Comparison of ENCODE assay signal across 20 cellular contexts in genomic region chr1:25583519-25584370, GRCh38. TPM values are rescaled to one million over a fixed set of nuclear protein-coding genes. Genes with fewer than 3 reads are reported as not detected.
DNase-seq lines count a peak whose midpoint lies in the region; ATAC-seq, FAIRE-seq and TF ChIP-seq lines count a peak whose summit lies in the region.
"Had no signal": no experiment of that assay in that cellular context is flagged by ENCODE, and none has a peak within 500 bp of the region (broad histone marks: within the 10 kb centered on the region; RNA-seq: fewer than 3 reads in every experiment).

No MANE protein-coding gene starts in this region.

- H3K27ac ChIP-seq in K562 (ENCODE audit: extremely low read depth, low read depth, low read length) (no peak overlapping the region), osteoblast (ENCODE audit: low read depth, low read length) (no peak overlapping the region), body of pancreas (no peak overlapping the region), neural progenitor cell (no peak overlapping the region)

- DNase-seq in activated CD4-positive, alpha-beta T cell treated with anti-CD3 and anti-CD28 coated beads, Interleukin-2, amount 10 ng/mL, durations not matched to agents 7 days and 5 days, result no peak
- DNase-seq in activated CD4-positive, alpha-beta T cell treated with anti-CD3 and anti-CD28 coated beads, Interleukin-2, amount 50 U/mL, for 4 hours, result no peak
- DNase-seq in K562 (ENCODE audit: extremely low read depth in 1 of 4, low spot score in 3 of 4) (no peak), osteoblast (ENCODE audit: insufficient read length, low spot score, missing footprints) (peak; percentile 75), NCI-H526 treated with DMSO at 0.1 percent for 48 hours (lab: John Stamatoyannopoulos, UW) (no peak), body of pancreas (no peak), neural progenitor cell (ENCODE audit: low spot score) (no peak)
- DNase-seq in stimulated activated CD4-positive, alpha-beta T cell treated with anti-CD3 and anti-CD28 coated beads, Interleukin-2, amount 100 ng/mL, for 24 hours, result no peak
- DNase-seq: 8988T; C1 segment of cervical spinal cord; DMS 273 treated with DMSO at 0.1 percent for 48 hours; H9; Kasumi-1; NCI-H1105; NCI-H1694 treated with DMSO at 0.1 percent for 48 hours; NK-92 treated with Interleukin-12 subunit alpha and Interleukin-12 subunit beta, amount 100 ng/mL, for 24 hours; OCI-M1; SHP77 treated with DMSO at 0.1 percent for 48 hours had no signal

- H3K27me3 Mint-ChIP-seq in activated CD4-positive, alpha-beta T cell treated with anti-CD3 and anti-CD28 coated beads, Interleukin-2, amount 10 ng/mL, durations not matched to agents 7 days and 5 days, result peaks cover 9% of the 10 kb centered on the region
- peaks cover 2% of the 10 kb centered on the region for H3K27me3 Mint-ChIP-seq in neural progenitor cell (ENCODE audit: insufficient read depth, low read depth)

- TF ChIP-seq CTCF in K562 (IDR thresholded peaks at IDR 0.05 in 2 of 3, conservative IDR thresholded peaks at IDR 0.05 in 1 of 3; ENCODE audit: insufficient read depth in 2 of 3, low read depth in 1 of 3, low read length in 3 of 3) (no peak), osteoblast (IDR thresholded peaks at IDR 0.05; ENCODE audit: extremely low read depth, low read depth, low read length) (no peak), body of pancreas (IDR thresholded peaks at IDR 0.05) (no peak), neural progenitor cell (IDR thresholded peaks at IDR 0.05) (no peak)

- POLR2A ChIA-PET in activated CD4-positive, alpha-beta T cell treated with anti-CD3 and anti-CD28 coated beads, Interleukin-2, amount 10 ng/mL, durations not matched to agents 7 days and 5 days (lab: Charles Lee), result interaction anchor here (0.7 kb wide), 1 partner anchor 293 kb away, joined by 6 read pairs; no protein-coding TSS in a partner anchor
- POLR2A ChIA-PET in K562 (lab: Yijun Ruan, JAX), result interaction anchor here (1.0 to 2.7 kb wide), 2 partner anchors 14 to 67 kb away, joined by 4 to 6 read pairs; no protein-coding TSS in a partner anchor

- no peak overlapping the region for H3K4me2 ChIP-seq in K562 (ENCODE audit: insufficient read depth, low read length)
- no peak overlapping the region for H3K4me2 ChIP-seq in osteoblast (ENCODE audit: insufficient read depth, low read length)
- no peak overlapping the region for H3K4me2 ChIP-seq in neural progenitor cell

- no peaks in the 10 kb centered on the region for H3K36me3 Mint-ChIP-seq in activated CD4-positive, alpha-beta T cell treated with anti-CD3 and anti-CD28 coated beads, Interleukin-2, amount 10 ng/mL, durations not matched to agents 7 days and 5 days (ENCODE audit: low read depth)
- H3K36me3 Mint-ChIP-seq in neural progenitor cell, result no peaks in the 10 kb centered on the region

- no peak for TF ChIP-seq EP300 in K562 (IDR thresholded peaks at IDR 0.05; ENCODE audit: low read length)

- TF ChIP-seq POLR2A in K562 (conservative IDR thresholded peaks at IDR 0.05) (no peak), body of pancreas (IDR thresholded peaks at IDR 0.05) (no peak)

- no TSS peak for BruUV-seq in K562 (replicated peaks; lab: Mats Ljungman, UMichigan)

- no peaks in the 10 kb centered on the region for H3K79me2 ChIP-seq in K562 (ENCODE audit: control insufficient read depth, insufficient read depth, low read length)
- no peaks in the 10 kb centered on the region for H3K79me2 ChIP-seq in osteoblast (ENCODE audit: insufficient read depth, low read length)
- no peaks in the 10 kb centered on the region for H3K79me2 ChIP-seq in neural progenitor cell (ENCODE audit: low read depth)

- H3K4me3 ChIP-seq in K562 (no peak overlapping the region), osteoblast (ENCODE audit: insufficient read depth, low read length) (no peak overlapping the region), body of pancreas (no peak overlapping the region), neural progenitor cell (no peak overlapping the region)

- H3K27ac Mint-ChIP-seq in activated CD4-positive, alpha-beta T cell treated with anti-CD3 and anti-CD28 coated beads, Interleukin-2, amount 10 ng/mL, durations not matched to agents 7 days and 5 days, result peak overlapping the region; percentile 26
- no peak overlapping the region for H3K27ac Mint-ChIP-seq in neural progenitor cell
- H3K27ac Mint-ChIP-seq: H9 had no signal

- no peak for TF ChIP-seq RAD21 in K562 (CRISPR knock-in tag; conservative IDR thresholded peaks at IDR 0.05 in 1 of 2, IDR thresholded peaks at IDR 0.05 in 1 of 2)

- H4K20me1 ChIP-seq in K562 (replicated peaks; ENCODE audit: control insufficient read depth, insufficient read depth, low read length), result 0 out of 2 replicates have a peak, but pooled peaks cover 5% of the 10 kb centered on the region
- no peaks in the 10 kb centered on the region for H4K20me1 ChIP-seq in osteoblast (ENCODE audit: insufficient read depth, low read length)
- no peaks in the 10 kb centered on the region for H4K20me1 ChIP-seq in neural progenitor cell (ENCODE audit: low read depth)

- H3K27me3 ChIP-seq in K562 (ENCODE audit: control insufficient read depth in 2 of 2, insufficient read depth in 2 of 2, low read length in 2 of 2) (peaks cover 27 to 54% of the 10 kb centered on the region in 2 experiments), osteoblast (ENCODE audit: insufficient read depth, low read length) (no peaks in the 10 kb centered on the region), body of pancreas (no peaks in the 10 kb centered on the region), neural progenitor cell (peaks cover 5% of the 10 kb centered on the region)

- no peaks in the 10 kb centered on the region for H3K4me1 Mint-ChIP-seq in activated CD4-positive, alpha-beta T cell treated with anti-CD3 and anti-CD28 coated beads, Interleukin-2, amount 10 ng/mL, durations not matched to agents 7 days and 5 days
- H3K4me1 Mint-ChIP-seq in neural progenitor cell, result peaks cover 64% of the 10 kb centered on the region

- H3K9ac ChIP-seq in K562 (ENCODE audit: insufficient read depth in 1 of 2, low read depth in 2 of 2, low read length in 2 of 2) (peak overlapping the region in 1 of 2 experiments; percentile 37; a peak in 1 of 4 replicates), neural progenitor cell (no peak overlapping the region)

- H3K9me3 ChIP-seq in K562 (replicated peaks; ENCODE audit: control insufficient read depth, insufficient read depth, low read depth, low read length) (no peaks in the 10 kb centered on the region), osteoblast (ENCODE audit: low read depth, low read length) (no peaks in the 10 kb centered on the region), body of pancreas (no peaks in the 10 kb centered on the region), neural progenitor cell (ENCODE audit: low read depth) (no peaks in the 10 kb centered on the region)

- no peaks in the 10 kb centered on the region for H3K9me3 Mint-ChIP-seq in activated CD4-positive, alpha-beta T cell treated with anti-CD3 and anti-CD28 coated beads, Interleukin-2, amount 10 ng/mL, durations not matched to agents 7 days and 5 days
- peaks cover 5% of the 10 kb centered on the region for H3K9me3 Mint-ChIP-seq in neural progenitor cell

- intact Hi-C loops in K562 (cut with micrococcal nuclease) (no loop called here), body of pancreas (cut with DNase I) (no loop called here)

- CTCF ChIA-PET in activated CD4-positive, alpha-beta T cell treated with anti-CD3 and anti-CD28 coated beads, Interleukin-2, amount 10 ng/mL, durations not matched to agents 7 days and 5 days (lab: Charles Lee), result interaction anchor here (0.8 to 2.7 kb wide), 2 partner anchors 11 to 12 kb away, joined by 3 to 17 read pairs; no protein-coding TSS in a partner anchor
- CTCF ChIA-PET in K562 (lab: Yijun Ruan, JAX; ENCODE audit: low intra/inter-chr PET ratio), result no interaction called here

- no peaks in the 10 kb centered on the region for H3K9me1 ChIP-seq in K562 (ENCODE audit: control insufficient read depth, insufficient read depth, low read length)

- H3K4me1 ChIP-seq in K562 (replicated peaks in 1 of 2; ENCODE audit: control insufficient read depth in 2 of 2, insufficient read depth in 2 of 2, low read length in 2 of 2), result peaks cover 0 to 14% of the 10 kb centered on the region in 2 experiments; a peak in 3 of 5 replicates
- no peaks in the 10 kb centered on the region for H3K4me1 ChIP-seq in osteoblast (ENCODE audit: insufficient read depth, low read length)
- H3K4me1 ChIP-seq in body of pancreas, result no peaks in the 10 kb centered on the region
- peaks cover 35% of the 10 kb centered on the region for H3K4me1 ChIP-seq in neural progenitor cell

- ATAC-seq in K562 (no peak), body of pancreas (no peak)
- ATAC-seq: SK-N-SH treated with all-trans-retinoic acid at 6 μM for 48 hours had no signal

- no peak overlapping the region for H3K4me3 Mint-ChIP-seq in activated CD4-positive, alpha-beta T cell treated with anti-CD3 and anti-CD28 coated beads, Interleukin-2, amount 10 ng/mL, durations not matched to agents 7 days and 5 days
- H3K4me3 Mint-ChIP-seq in neural progenitor cell, result no peak overlapping the region
- H3K4me3 Mint-ChIP-seq: H9 had no signal

- WGBS in K562 (ENCODE audit: insufficient coverage, low coverage, missing lambda C conversion rate), result 20% methylated on average over 14 of the region's 14 CpGs
- 91 to 94% methylated on average over 12 to 14 of the region's 14 CpGs for WGBS in body of pancreas, 2 donors

- H3F3A ChIP-seq in neural progenitor cell (ENCODE audit: low read depth), result peaks cover 14% of the 10 kb centered on the region

- FAIRE-seq in K562 (lab: Jason Lieb, UNC), result no peak
- FAIRE-seq: GM19239 had no signal

- H2AFZ ChIP-seq in K562 (ENCODE audit: low read depth, low read length) (no peak overlapping the region), osteoblast (ENCODE audit: low read length) (no peak overlapping the region), neural progenitor cell (replicated peaks) (no peak overlapping the region)

- H3K36me3 ChIP-seq in K562 (ENCODE audit: control insufficient read depth, insufficient read depth, low read length), result no peaks in the 10 kb centered on the region
- H3K36me3 ChIP-seq in osteoblast (ENCODE audit: insufficient read depth, low read length), result no peaks in the 10 kb centered on the region
- no peaks in the 10 kb centered on the region for H3K36me3 ChIP-seq in body of pancreas (replicated peaks in 1 of 2; ENCODE audit: insufficient read depth in 1 of 2, low read depth in 2 of 2)
- no peaks in the 10 kb centered on the region for H3K36me3 ChIP-seq in neural progenitor cell

- in situ Hi-C loops in K562 (cut with MboI), result no loop called here

RNA-seq across cellular contexts. Expression of gene MAN1C1, which starts 32.8 kb away (rescaled TPM):
- 10 to 100 TPM; 28.9 to 31.1 TPM for total RNA-seq in activated CD4-positive, alpha-beta T cell treated with anti-CD3 and anti-CD28 coated beads, Interleukin-2, amount 10 ng/mL, durations not matched to agents 7 days and 5 days
- total RNA-seq in K562 (2011; cell fraction: chromatin; rRNA removed; ENCODE audit: low replicate concordance), result 0.19 TPM in 1 of 2 replicates, not detected in the other
- total RNA-seq in K562 (2011; cell fraction: nucleolus; rRNA removed), result 0.13 and 0.50 TPM in 2 replicates
- 0.22 and 0.46 TPM in 2 replicates for total RNA-seq in K562 (2011; cell fraction: nucleoplasm; rRNA removed)
- total RNA-seq in K562 (2014; rRNA removed) (not detected in 2 replicates), K562 (2014; rRNA removed; fragmentation: Illumina TruSeq; extraction: Trizol) (0.15 TPM in 1 of 2 replicates, not detected in the other), K562 (2015; rRNA removed; fragmentation: Illumina TruSeq; extraction: Trizol) (0.18 TPM in 1 of 2 replicates, not detected in the other), K562 (2021) (0.22 and 0.44 TPM in 2 replicates), osteoblast (16.3 and 28.0 TPM in 2 replicates), body of pancreas (10 to 100 TPM in 1 of 2 donors, 1 to 10 TPM in 1; 4.4 to 10.9 TPM), neural progenitor cell (ENCODE audit: low replicate concordance) (5.3 and 6.8 TPM in 2 replicates)
- polyA plus RNA-seq in K562 (2011; rRNA removed) (0.06 and 0.11 TPM in 2 replicates), K562 (2014; fragmentation: Illumina TruSeq; extraction: Trizol) (0.04 and 0.29 TPM in 2 replicates), K562 (2014; fragmentation: Nextera tagmentation; extraction: Ambion mirVana) (not detected), K562 (2014; rRNA removed) (0.04 TPM in 1 of 2 replicates, not detected in the other)
- polyA plus RNA-seq in K562 (2011; cell fraction: cytosol; rRNA removed), result 0.07 TPM in 2 replicates
- polyA plus RNA-seq in K562 (2011; cell fraction: nucleus; rRNA removed), result 0.07 and 0.25 TPM in 2 replicates
- polyA plus RNA-seq in K562 (2012), result 0.07 and 0.53 TPM in 2 replicates
- 0.18 TPM in 1 of 2 replicates, not detected in the other for polyA minus RNA-seq in K562 (2011; rRNA and poly(A)+ RNA removed)
- polyA minus RNA-seq in K562 (2011; cell fraction: cytosol; rRNA and poly(A)+ RNA removed), result not detected in 2 replicates
- polyA minus RNA-seq in K562 (2011; cell fraction: nucleus; rRNA and poly(A)+ RNA removed), result 0.13 TPM in 1 of 2 replicates, not detected in the other

RNA-seq across cellular contexts. Expression of gene LDLRAP1, which starts 40.3 kb away (rescaled TPM):
- total RNA-seq in activated CD4-positive, alpha-beta T cell treated with anti-CD3 and anti-CD28 coated beads, Interleukin-2, amount 10 ng/mL, durations not matched to agents 7 days and 5 days, result 10 to 100 TPM; 64.4 to 65.3 TPM
- 30.0 and 73.0 TPM in 2 replicates for total RNA-seq in K562 (2011; cell fraction: chromatin; rRNA removed; ENCODE audit: low replicate concordance)
- 38.5 and 41.1 TPM in 2 replicates for total RNA-seq in K562 (2011; cell fraction: nucleolus; rRNA removed)
- total RNA-seq in K562 (2011; cell fraction: nucleoplasm; rRNA removed), result 33.9 and 37.2 TPM in 2 replicates
- total RNA-seq in K562 (2014; rRNA removed) (14.2 and 19.0 TPM in 2 replicates), K562 (2014; rRNA removed; fragmentation: Illumina TruSeq; extraction: Trizol) (10.9 and 13.0 TPM in 2 replicates), K562 (2015; rRNA removed; fragmentation: Illumina TruSeq; extraction: Trizol) (16.3 and 17.7 TPM in 2 replicates), K562 (2021) (28.8 and 29.2 TPM in 2 replicates), osteoblast (18.5 and 22.1 TPM in 2 replicates), body of pancreas (10 to 100 TPM; 20.8 to 23.7 TPM), neural progenitor cell (ENCODE audit: low replicate concordance) (6.5 and 8.6 TPM in 2 replicates)
- polyA plus RNA-seq in K562 (2011; rRNA removed) (16.2 and 25.0 TPM in 2 replicates), K562 (2014; fragmentation: Illumina TruSeq; extraction: Trizol) (26.8 and 29.6 TPM in 2 replicates), K562 (2014; fragmentation: Nextera tagmentation; extraction: Ambion mirVana) (1 to 10 TPM in 1 of 2 experiments, under 1 TPM in 1; 0.56 to 1.4 TPM), K562 (2014; rRNA removed) (22.2 and 25.7 TPM in 2 replicates)
- polyA plus RNA-seq in K562 (2011; cell fraction: cytosol; rRNA removed), result 22.4 and 23.7 TPM in 2 replicates
- polyA plus RNA-seq in K562 (2011; cell fraction: nucleus; rRNA removed), result 69.9 and 75.9 TPM in 2 replicates
- polyA plus RNA-seq in K562 (2012), result 24.3 and 30.1 TPM in 2 replicates
- polyA minus RNA-seq in K562 (2011; rRNA and poly(A)+ RNA removed), result 11.8 and 12.8 TPM in 2 replicates
- 11.8 and 16.7 TPM in 2 replicates for polyA minus RNA-seq in K562 (2011; cell fraction: cytosol; rRNA and poly(A)+ RNA removed)
- polyA minus RNA-seq in K562 (2011; cell fraction: nucleus; rRNA and poly(A)+ RNA removed), result 6.9 and 14.2 TPM in 2 replicates
